Comparison of ENCODE assay signal across 28 cellular contexts in genomic region chr17:33709881-33710280, GRCh38.
"Had no signal": no experiment of that assay in that cellular context is flagged by ENCODE, and none has a peak within 500 bp of the region (broad histone marks: within the 10 kb centered on the region; RNA-seq: fewer than 3 reads in every experiment).

No MANE protein-coding gene starts in this region.

- H3K4me3 Mint-ChIP-seq: stimulated activated effector memory CD8-positive, alpha-beta T cell treated with anti-CD3 and anti-CD28 coated beads, Interleukin-12 subunit alpha, Interleukin-12 subunit beta, amount 100 ng/mL, for 72 hours; stimulated activated memory B cell treated with anti-CD40 and anti-IgM and Interleukin-4, amounts not matched to agents 10 μg/mL and 1 μg/mL and 100 μg/mL, for 72 hours; stimulated activated naive B cell treated with anti-CD40 and anti-IgM and Interleukin-4, amounts not matched to agents 10 μg/mL and 1 μg/mL and 100 μg/mL, for 72 hours; stimulated activated naive CD8-positive, alpha-beta T cell treated with anti-CD3 and anti-CD28 coated beads, Interleukin-15, amount 100 ng/mL, for 72 hours; stimulated activated naive CD8-positive, alpha-beta T cell treated with anti-CD3 and anti-CD28 coated beads, Interleukin-15, Interleukin-2, amounts not matched to agents 100 ng/mL and 50 ng/mL, for 24 hours; type B pancreatic cell had no signal

- H3K4me1 Mint-ChIP-seq: stimulated activated effector memory CD8-positive, alpha-beta T cell treated with anti-CD3 and anti-CD28 coated beads, Interleukin-12 subunit alpha, Interleukin-12 subunit beta, amount 100 ng/mL, for 72 hours; stimulated activated memory B cell treated with anti-CD40 and anti-IgM and Interleukin-4, amounts not matched to agents 10 μg/mL and 1 μg/mL and 100 μg/mL, for 72 hours; stimulated activated naive B cell treated with anti-CD40 and anti-IgM and Interleukin-4, amounts not matched to agents 10 μg/mL and 1 μg/mL and 100 μg/mL, for 72 hours; stimulated activated naive CD8-positive, alpha-beta T cell treated with anti-CD3 and anti-CD28 coated beads, Interleukin-15, amount 100 ng/mL, for 72 hours had no signal

- H3K4me1 ChIP-seq: stomach, suprapubic skin, testis, thyroid gland, tibial artery, tibial nerve, transverse colon, upper lobe of left lung, upper lobe of right lung, uterus, vagina had no signal

- H3K27ac ChIP-seq: stomach, suprapubic skin, testis, thoracic aorta, thyroid gland, tibial artery, tibial nerve, transverse colon, upper lobe of left lung, upper lobe of right lung, uterus, vagina had no signal

- H3K9me3 Mint-ChIP-seq: stimulated activated naive CD8-positive, alpha-beta T cell treated with anti-CD3 and anti-CD28 coated beads, Interleukin-15, amount 100 ng/mL, for 72 hours; type B pancreatic cell had no signal

- DNase-seq: stimulated activated CD4-positive, alpha-beta T cell treated with anti-CD3 and anti-CD28 coated beads, Interleukin-2, amount 100 ng/mL, for 48 hours; stimulated activated CD4-positive, alpha-beta T cell treated with anti-CD3 and anti-CD28 coated beads, Interleukin-4, amount 100 ng/mL, for 1 hour; stimulated activated CD4-positive, alpha-beta T cell treated with anti-CD3 and anti-CD28 coated beads, Interleukin-4, amount 100 ng/mL, for 24 hours; stimulated activated CD4-positive, alpha-beta T cell treated with anti-CD3 and anti-CD28 coated beads, Interleukin-4, amount 100 ng/mL, for 4 hours; stimulated activated CD8-positive, alpha-beta memory T cell treated with anti-CD3 and anti-CD28 coated beads, Interleukin-4, amount 100 ng/mL, for 48 hours; stimulated activated naive B cell treated with anti-CD40 and anti-IgM and Interleukin-4, amounts not matched to agents 10 μg/mL and 1 μg/mL and 100 μg/mL, for 72 hours; stimulated activated naive CD4-positive, alpha-beta T cell; stimulated activated naive CD8-positive, alpha-beta T cell treated with anti-CD3 and anti-CD28 coated beads, Interleukin-15, amount 100 ng/mL, for 72 hours; stimulated activated naive CD8-positive, alpha-beta T cell treated with anti-CD3 and anti-CD28 coated beads, Interleukin-15, Interleukin-2, amounts not matched to agents 100 U/mL and 50 U/mL, for 24 hours; stomach; substantia nigra; testis; thyroid gland; tibial artery; transverse colon; trophoblast cell; upper lobe of left lung; upper lobe of right lung; uterus had no signal

- H3K9me3 ChIP-seq: stomach, suprapubic skin, testis, thoracic aorta, thyroid gland, tibial artery, transverse colon, upper lobe of left lung, upper lobe of right lung, uterus, vagina had no signal

- H3K36me3 ChIP-seq: stomach, suprapubic skin, thoracic aorta, thyroid gland, tibial artery, tibial nerve, transverse colon, upper lobe of left lung, upper lobe of right lung, uterus, vagina had no signal

- H3K36me3 Mint-ChIP-seq: stimulated activated effector memory CD8-positive, alpha-beta T cell treated with anti-CD3 and anti-CD28 coated beads, Interleukin-12 subunit alpha, Interleukin-12 subunit beta, amount 100 ng/mL, for 72 hours; stimulated activated memory B cell treated with anti-CD40 and anti-IgM and Interleukin-4, amounts not matched to agents 10 μg/mL and 1 μg/mL and 100 μg/mL, for 72 hours; stimulated activated naive B cell treated with anti-CD40 and anti-IgM and Interleukin-4, amounts not matched to agents 10 μg/mL and 1 μg/mL and 100 μg/mL, for 72 hours; type B pancreatic cell had no signal

- H3K27me3 ChIP-seq: testis, thyroid gland, tibial nerve, upper lobe of left lung, uterus, vagina had no signal

- H3K27ac Mint-ChIP-seq: stimulated activated effector memory CD8-positive, alpha-beta T cell treated with anti-CD3 and anti-CD28 coated beads, Interleukin-12 subunit alpha, Interleukin-12 subunit beta, amount 100 ng/mL, for 72 hours; stimulated activated memory B cell treated with anti-CD40 and anti-IgM and Interleukin-4, amounts not matched to agents 10 μg/mL and 1 μg/mL and 100 μg/mL, for 72 hours; stimulated activated naive B cell treated with anti-CD40 and anti-IgM and Interleukin-4, amounts not matched to agents 10 μg/mL and 1 μg/mL and 100 μg/mL, for 72 hours; stimulated activated naive CD8-positive, alpha-beta T cell treated with anti-CD3 and anti-CD28 coated beads, Interleukin-15, amount 100 ng/mL, for 72 hours; stimulated activated naive CD8-positive, alpha-beta T cell treated with anti-CD3 and anti-CD28 coated beads, Interleukin-15, Interleukin-2, amounts not matched to agents 100 ng/mL and 50 ng/mL, for 24 hours; type B pancreatic cell had no signal

- FAIRE-seq: urothelium cell line had no signal

- ATAC-seq: stimulated activated effector memory CD8-positive, alpha-beta T cell treated with anti-CD3 and anti-CD28 coated beads, Interleukin-12 subunit alpha, Interleukin-12 subunit beta, amount 100 ng/mL, for 72 hours; stimulated activated memory B cell treated with anti-CD40 and anti-IgM and Interleukin-4, amounts not matched to agents 10 μg/mL and 1 μg/mL and 100 μg/mL, for 72 hours; stimulated activated naive B cell treated with anti-CD40 and anti-IgM and Interleukin-4, amounts not matched to agents 10 μg/mL and 1 μg/mL and 100 μg/mL, for 72 hours; stimulated activated naive CD8-positive, alpha-beta T cell treated with anti-CD3 and anti-CD28 coated beads, Interleukin-15, amount 100 ng/mL, for 72 hours; stimulated activated naive CD8-positive, alpha-beta T cell treated with anti-CD3 and anti-CD28 coated beads, Interleukin-15, Interleukin-2, amounts not matched to agents 100 U/mL and 50 U/mL, for 24 hours; upper lobe of right lung had no signal

- H3K4me3 ChIP-seq: stomach, suprapubic skin, testis, thoracic aorta, thyroid gland, tibial artery, tibial nerve, transverse colon, upper lobe of left lung, upper lobe of right lung, uterus, vagina had no signal
